11 cellular contexts compared by ENCODE assay signal in genomic region chrX:52452031-52452430, GRCh38. TPM values are rescaled to one million over a fixed set of nuclear protein-coding genes. Genes with fewer than 3 reads are reported as not detected.
A peak's percentile ranks its signal among the peaks of the same experiment; 100 is the strongest.
DNase-seq lines count a peak whose midpoint lies in the region; TF ChIP-seq lines count a peak whose summit lies in the region.
"Not testable (repeated sequence)": the region's sequence is repeated elsewhere in the genome, so short reads cannot be mapped to it uniquely, and the experiment has no call there.
"Had no signal": no experiment of that assay in that cellular context is flagged by ENCODE, and none has a peak within 500 bp of the region (broad histone marks: within the 10 kb centered on the region; RNA-seq: fewer than 3 reads in every experiment).

No MANE protein-coding gene starts in this region.

- not testable (repeated sequence) for H3K27me3 Mint-ChIP-seq in osteocyte (ENCODE audit: unreplicated experiment)

- not testable (repeated sequence) for H3K4me1 Mint-ChIP-seq in osteocyte (ENCODE audit: unreplicated experiment)

- H3K36me3 Mint-ChIP-seq in osteocyte (ENCODE audit: unreplicated experiment) = not testable (repeated sequence)

- DNase-seq in SW480 (ENCODE audit: low spot score) (peak; percentile 90), osteocyte (ENCODE audit: extremely low spot score, unreplicated experiment) (peak; percentile 25)

- H3K27ac Mint-ChIP-seq in osteocyte (ENCODE audit: unreplicated experiment) = not testable (repeated sequence)

- H3K9me3 Mint-ChIP-seq in osteocyte (ENCODE audit: unreplicated experiment) = not testable (repeated sequence)

- not testable (repeated sequence) for TF ChIP-seq CTCF in osteocyte (IDR thresholded peaks at IDR 0.05)

- H3K4me3 Mint-ChIP-seq in osteocyte (ENCODE audit: unreplicated experiment) = not testable (repeated sequence)

RNA-seq across cellular contexts. Expression of gene XAGE1A, which starts 43.6 kb away (rescaled TPM):
- total RNA-seq in osteocyte = not detected in 2 replicates
- total RNA-seq: A172; B cell; Caco-2; Calu3; CD4-positive, alpha-beta memory T cell; CD4-positive, alpha-beta T cell; CD4-positive, CD25-positive, alpha-beta regulatory T cell; CD8-positive, alpha-beta memory T cell; CD8-positive, alpha-beta T cell had no signal
